In the genomic region with DNA sequence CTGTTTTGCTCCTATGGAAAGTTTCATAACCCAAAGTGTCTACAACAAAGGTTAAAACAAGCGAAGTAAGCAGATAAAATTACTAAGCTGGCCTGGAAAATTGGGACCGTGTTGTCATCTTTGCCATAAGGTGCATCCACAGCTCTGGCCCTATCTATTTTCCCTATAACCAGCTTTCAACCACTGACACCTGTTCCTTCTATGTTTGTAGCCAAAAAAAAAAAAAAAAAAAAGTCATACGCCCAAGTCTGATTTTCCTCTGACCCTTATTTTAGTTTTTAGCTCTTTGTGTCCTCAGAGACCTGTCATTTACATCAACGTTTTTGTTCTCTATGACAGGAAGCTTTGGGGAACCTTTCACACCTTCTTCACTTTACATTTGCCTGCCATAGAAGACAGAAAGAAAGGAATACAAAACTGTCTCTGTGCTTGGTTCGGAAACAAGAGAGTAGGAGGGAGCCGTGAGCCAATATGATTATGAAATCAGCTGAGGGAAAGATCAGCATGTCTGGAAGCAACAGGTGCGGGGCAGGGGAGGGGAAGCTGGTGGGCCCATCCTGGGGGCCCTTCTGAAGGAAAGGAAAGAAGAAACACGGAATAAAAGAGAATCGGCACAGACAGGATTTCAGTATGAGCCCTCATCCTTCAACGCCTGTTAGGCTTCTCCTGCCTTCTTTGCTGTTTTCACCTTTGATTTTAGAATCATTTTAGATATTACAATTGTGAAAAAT, we compare ENCODE assay signal across 2 cellular contexts.
TF ChIP-seq lines count a peak whose summit lies in the region.

No MANE protein-coding gene starts in this region.

TF ChIP-seq in SK-N-SH, 30 proteins besides CTCF, POLR2A, EP300 and RAD21:
- TF ChIP-seq, protein P1, sequence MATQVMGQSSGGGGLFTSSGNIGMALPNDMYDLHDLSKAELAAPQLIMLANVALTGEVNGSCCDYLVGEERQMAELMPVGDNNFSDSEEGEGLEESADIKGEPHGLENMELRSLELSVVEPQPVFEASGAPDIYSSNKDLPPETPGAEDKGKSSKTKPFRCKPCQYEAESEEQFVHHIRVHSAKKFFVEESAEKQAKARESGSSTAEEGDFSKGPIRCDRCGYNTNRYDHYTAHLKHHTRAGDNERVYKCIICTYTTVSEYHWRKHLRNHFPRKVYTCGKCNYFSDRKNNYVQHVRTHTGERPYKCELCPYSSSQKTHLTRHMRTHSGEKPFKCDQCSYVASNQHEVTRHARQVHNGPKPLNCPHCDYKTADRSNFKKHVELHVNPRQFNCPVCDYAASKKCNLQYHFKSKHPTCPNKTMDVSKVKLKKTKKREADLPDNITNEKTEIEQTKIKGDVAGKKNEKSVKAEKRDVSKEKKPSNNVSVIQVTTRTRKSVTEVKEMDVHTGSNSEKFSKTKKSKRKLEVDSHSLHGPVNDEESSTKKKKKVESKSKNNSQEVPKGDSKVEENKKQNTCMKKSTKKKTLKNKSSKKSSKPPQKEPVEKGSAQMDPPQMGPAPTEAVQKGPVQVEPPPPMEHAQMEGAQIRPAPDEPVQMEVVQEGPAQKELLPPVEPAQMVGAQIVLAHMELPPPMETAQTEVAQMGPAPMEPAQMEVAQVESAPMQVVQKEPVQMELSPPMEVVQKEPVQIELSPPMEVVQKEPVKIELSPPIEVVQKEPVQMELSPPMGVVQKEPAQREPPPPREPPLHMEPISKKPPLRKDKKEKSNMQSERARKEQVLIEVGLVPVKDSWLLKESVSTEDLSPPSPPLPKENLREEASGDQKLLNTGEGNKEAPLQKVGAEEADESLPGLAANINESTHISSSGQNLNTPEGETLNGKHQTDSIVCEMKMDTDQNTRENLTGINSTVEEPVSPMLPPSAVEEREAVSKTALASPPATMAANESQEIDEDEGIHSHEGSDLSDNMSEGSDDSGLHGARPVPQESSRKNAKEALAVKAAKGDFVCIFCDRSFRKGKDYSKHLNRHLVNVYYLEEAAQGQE (IDR thresholded peaks at IDR 0.05; ENCODE audit: low read depth, low read length) = no peak
- TF ChIP-seq YY1 (IDR thresholded peaks at IDR 0.05; ENCODE audit: low read depth) = no peak
- no peak for TF ChIP-seq NRF1 (IDR thresholded peaks at IDR 0.05; ENCODE audit: low read depth, low read length)
- TF ChIP-seq TCF12 (IDR thresholded peaks at IDR 0.05) = no peak
- no peak for TF ChIP-seq NFIC (IDR thresholded peaks at IDR 0.05; ENCODE audit: borderline replicate concordance)
- no peak for TF ChIP-seq RCOR1 (IDR thresholded peaks at IDR 0.05; ENCODE audit: low read length)
- TF ChIP-seq ELF1 (IDR thresholded peaks at IDR 0.05) = no peak
- no peak for TF ChIP-seq RXRA (IDR thresholded peaks at IDR 0.05; ENCODE audit: borderline replicate concordance, low read depth)
- TF ChIP-seq MXI1 (IDR thresholded peaks at IDR 0.05; ENCODE audit: low read depth, low read length) = no peak
- TF ChIP-seq, protein P2, sequence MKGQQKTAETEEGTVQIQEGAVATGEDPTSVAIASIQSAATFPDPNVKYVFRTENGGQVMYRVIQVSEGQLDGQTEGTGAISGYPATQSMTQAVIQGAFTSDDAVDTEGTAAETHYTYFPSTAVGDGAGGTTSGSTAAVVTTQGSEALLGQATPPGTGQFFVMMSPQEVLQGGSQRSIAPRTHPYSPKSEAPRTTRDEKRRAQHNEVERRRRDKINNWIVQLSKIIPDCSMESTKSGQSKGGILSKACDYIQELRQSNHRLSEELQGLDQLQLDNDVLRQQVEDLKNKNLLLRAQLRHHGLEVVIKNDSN (IDR thresholded peaks at IDR 0.05; ENCODE audit: borderline replicate concordance, low read depth) = no peak
- TF ChIP-seq, protein P3, sequence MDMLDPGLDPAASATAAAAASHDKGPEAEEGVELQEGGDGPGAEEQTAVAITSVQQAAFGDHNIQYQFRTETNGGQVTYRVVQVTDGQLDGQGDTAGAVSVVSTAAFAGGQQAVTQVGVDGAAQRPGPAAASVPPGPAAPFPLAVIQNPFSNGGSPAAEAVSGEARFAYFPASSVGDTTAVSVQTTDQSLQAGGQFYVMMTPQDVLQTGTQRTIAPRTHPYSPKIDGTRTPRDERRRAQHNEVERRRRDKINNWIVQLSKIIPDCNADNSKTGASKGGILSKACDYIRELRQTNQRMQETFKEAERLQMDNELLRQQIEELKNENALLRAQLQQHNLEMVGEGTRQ (IDR thresholded peaks at IDR 0.05; ENCODE audit: borderline replicate concordance, low read depth, low read length) = no peak
- TF ChIP-seq GATA2 (CRISPR knock-in tag; IDR thresholded peaks at IDR 0.05) = no peak
- TF ChIP-seq, protein P4, sequence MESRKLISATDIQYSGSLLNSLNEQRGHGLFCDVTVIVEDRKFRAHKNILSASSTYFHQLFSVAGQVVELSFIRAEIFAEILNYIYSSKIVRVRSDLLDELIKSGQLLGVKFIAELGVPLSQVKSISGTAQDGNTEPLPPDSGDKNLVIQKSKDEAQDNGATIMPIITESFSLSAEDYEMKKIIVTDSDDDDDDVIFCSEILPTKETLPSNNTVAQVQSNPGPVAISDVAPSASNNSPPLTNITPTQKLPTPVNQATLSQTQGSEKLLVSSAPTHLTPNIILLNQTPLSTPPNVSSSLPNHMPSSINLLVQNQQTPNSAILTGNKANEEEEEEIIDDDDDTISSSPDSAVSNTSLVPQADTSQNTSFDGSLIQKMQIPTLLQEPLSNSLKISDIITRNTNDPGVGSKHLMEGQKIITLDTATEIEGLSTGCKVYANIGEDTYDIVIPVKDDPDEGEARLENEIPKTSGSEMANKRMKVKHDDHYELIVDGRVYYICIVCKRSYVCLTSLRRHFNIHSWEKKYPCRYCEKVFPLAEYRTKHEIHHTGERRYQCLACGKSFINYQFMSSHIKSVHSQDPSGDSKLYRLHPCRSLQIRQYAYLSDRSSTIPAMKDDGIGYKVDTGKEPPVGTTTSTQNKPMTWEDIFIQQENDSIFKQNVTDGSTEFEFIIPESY (IDR thresholded peaks at IDR 0.05; ENCODE audit: borderline replicate concordance, low read depth) = no peak
- no peak for TF ChIP-seq MEF2A (IDR thresholded peaks at IDR 0.05; ENCODE audit: borderline replicate concordance, low read depth)
- TF ChIP-seq, protein P5, sequence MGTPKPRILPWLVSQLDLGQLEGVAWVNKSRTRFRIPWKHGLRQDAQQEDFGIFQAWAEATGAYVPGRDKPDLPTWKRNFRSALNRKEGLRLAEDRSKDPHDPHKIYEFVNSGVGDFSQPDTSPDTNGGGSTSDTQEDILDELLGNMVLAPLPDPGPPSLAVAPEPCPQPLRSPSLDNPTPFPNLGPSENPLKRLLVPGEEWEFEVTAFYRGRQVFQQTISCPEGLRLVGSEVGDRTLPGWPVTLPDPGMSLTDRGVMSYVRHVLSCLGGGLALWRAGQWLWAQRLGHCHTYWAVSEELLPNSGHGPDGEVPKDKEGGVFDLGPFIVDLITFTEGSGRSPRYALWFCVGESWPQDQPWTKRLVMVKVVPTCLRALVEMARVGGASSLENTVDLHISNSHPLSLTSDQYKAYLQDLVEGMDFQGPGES (IDR thresholded peaks at IDR 0.05; ENCODE audit: low read depth, low read length) = no peak

TF ChIP-seq in SK-N-SH treated with all-trans-retinoic acid at 6 μM for 48 hours, 23 proteins besides CTCF, POLR2A, EP300 and RAD21 (continued from another document):
- TF ChIP-seq ESRRG (CRISPR knock-in tag; IDR thresholded peaks at IDR 0.05) = no peak
- TF ChIP-seq, protein P6, sequence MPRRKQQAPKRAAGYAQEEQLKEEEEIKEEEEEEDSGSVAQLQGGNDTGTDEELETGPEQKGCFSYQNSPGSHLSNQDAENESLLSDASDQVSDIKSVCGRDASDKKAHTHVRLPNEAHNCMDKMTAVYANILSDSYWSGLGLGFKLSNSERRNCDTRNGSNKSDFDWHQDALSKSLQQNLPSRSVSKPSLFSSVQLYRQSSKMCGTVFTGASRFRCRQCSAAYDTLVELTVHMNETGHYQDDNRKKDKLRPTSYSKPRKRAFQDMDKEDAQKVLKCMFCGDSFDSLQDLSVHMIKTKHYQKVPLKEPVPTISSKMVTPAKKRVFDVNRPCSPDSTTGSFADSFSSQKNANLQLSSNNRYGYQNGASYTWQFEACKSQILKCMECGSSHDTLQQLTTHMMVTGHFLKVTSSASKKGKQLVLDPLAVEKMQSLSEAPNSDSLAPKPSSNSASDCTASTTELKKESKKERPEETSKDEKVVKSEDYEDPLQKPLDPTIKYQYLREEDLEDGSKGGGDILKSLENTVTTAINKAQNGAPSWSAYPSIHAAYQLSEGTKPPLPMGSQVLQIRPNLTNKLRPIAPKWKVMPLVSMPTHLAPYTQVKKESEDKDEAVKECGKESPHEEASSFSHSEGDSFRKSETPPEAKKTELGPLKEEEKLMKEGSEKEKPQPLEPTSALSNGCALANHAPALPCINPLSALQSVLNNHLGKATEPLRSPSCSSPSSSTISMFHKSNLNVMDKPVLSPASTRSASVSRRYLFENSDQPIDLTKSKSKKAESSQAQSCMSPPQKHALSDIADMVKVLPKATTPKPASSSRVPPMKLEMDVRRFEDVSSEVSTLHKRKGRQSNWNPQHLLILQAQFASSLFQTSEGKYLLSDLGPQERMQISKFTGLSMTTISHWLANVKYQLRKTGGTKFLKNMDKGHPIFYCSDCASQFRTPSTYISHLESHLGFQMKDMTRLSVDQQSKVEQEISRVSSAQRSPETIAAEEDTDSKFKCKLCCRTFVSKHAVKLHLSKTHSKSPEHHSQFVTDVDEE (CRISPR knock-in tag; IDR thresholded peaks at IDR 0.05) = no peak
- TF ChIP-seq CSDC2 (CRISPR knock-in tag; IDR thresholded peaks at IDR 0.05) = no peak
- TF ChIP-seq BACH2 (CRISPR knock-in tag; IDR thresholded peaks at IDR 0.05; ENCODE audit: borderline replicate concordance) = no peak
- no peak for TF ChIP-seq ZFP30 (CRISPR knock-in tag; IDR thresholded peaks at IDR 0.05)
- TF ChIP-seq ZNF70 (CRISPR knock-in tag; IDR thresholded peaks at IDR 0.05) = no peak
- TF ChIP-seq, protein P7, sequence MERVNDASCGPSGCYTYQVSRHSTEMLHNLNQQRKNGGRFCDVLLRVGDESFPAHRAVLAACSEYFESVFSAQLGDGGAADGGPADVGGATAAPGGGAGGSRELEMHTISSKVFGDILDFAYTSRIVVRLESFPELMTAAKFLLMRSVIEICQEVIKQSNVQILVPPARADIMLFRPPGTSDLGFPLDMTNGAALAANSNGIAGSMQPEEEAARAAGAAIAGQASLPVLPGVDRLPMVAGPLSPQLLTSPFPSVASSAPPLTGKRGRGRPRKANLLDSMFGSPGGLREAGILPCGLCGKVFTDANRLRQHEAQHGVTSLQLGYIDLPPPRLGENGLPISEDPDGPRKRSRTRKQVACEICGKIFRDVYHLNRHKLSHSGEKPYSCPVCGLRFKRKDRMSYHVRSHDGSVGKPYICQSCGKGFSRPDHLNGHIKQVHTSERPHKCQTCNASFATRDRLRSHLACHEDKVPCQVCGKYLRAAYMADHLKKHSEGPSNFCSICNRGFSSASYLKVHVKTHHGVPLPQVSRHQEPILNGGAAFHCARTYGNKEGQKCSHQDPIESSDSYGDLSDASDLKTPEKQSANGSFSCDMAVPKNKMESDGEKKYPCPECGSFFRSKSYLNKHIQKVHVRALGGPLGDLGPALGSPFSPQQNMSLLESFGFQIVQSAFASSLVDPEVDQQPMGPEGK (CRISPR knock-in tag; IDR thresholded peaks at IDR 0.05; ENCODE audit: borderline replicate concordance) = no peak
- TF ChIP-seq, protein P8, sequence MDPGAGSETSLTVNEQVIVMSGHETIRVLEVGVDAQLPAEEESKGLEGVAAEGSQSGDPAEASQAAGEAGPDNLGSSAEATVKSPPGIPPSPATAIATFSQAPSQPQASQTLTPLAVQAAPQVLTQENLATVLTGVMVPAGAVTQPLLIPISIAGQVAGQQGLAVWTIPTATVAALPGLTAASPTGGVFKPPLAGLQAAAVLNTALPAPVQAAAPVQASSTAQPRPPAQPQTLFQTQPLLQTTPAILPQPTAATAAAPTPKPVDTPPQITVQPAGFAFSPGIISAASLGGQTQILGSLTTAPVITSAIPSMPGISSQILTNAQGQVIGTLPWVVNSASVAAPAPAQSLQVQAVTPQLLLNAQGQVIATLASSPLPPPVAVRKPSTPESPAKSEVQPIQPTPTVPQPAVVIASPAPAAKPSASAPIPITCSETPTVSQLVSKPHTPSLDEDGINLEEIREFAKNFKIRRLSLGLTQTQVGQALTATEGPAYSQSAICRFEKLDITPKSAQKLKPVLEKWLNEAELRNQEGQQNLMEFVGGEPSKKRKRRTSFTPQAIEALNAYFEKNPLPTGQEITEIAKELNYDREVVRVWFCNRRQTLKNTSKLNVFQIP (CRISPR knock-in tag; IDR thresholded peaks at IDR 0.05; ENCODE audit: borderline replicate concordance, low read depth) = no peak
- no peak for TF ChIP-seq GLIS3 (CRISPR knock-in tag; IDR thresholded peaks at IDR 0.05)
